30 cellular contexts compared by ENCODE assay signal in the genomic region with DNA sequence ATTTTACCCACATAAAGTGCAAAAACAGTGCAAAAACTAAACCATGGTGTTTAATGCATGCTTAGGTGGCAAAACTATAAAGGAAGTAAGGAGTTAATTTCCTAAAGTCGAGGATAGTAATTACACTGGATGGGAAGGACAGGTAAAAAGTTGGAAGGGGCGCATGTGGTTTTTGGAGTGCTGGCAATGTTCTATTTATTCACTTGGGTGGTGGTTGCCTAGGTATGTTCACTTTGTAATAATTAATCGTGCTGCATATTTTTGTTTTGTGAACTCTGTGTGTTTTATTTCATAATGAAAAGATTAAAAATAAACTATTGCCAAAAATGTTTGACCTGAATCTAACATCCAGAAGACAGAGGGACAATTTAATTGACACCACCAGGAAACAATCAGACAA.
"Had no signal": no experiment of that assay in that cellular context is flagged by ENCODE, and none has a peak within 500 bp of the region (broad histone marks: within the 10 kb centered on the region; RNA-seq: fewer than 3 reads in every experiment).

No MANE protein-coding gene starts in this region.

- ATAC-seq: heart left ventricle; naive thymus-derived CD8-positive, alpha-beta T cell; right cardiac atrium; sciatic nerve; stimulated activated effector memory CD8-positive, alpha-beta T cell treated with anti-CD3 and anti-CD28 coated beads, Interleukin-12 subunit alpha, Interleukin-12 subunit beta, amount 100 ng/mL, for 72 hours; stimulated activated naive CD8-positive, alpha-beta T cell treated with anti-CD3 and anti-CD28 coated beads, Interleukin-15, Interleukin-2, amounts not matched to agents 100 U/mL and 50 U/mL, for 24 hours had no signal

- H3K4me1 Mint-ChIP-seq: immature natural killer cell; nephron; stimulated activated effector memory CD8-positive, alpha-beta T cell treated with anti-CD3 and anti-CD28 coated beads, Interleukin-12 subunit alpha, Interleukin-12 subunit beta, amount 100 ng/mL, for 72 hours had no signal

- H3K4me3 ChIP-seq: heart left ventricle, lower lobe of right lung, pancreas, prostate gland, skin epidermis, stomach, testis, thyroid gland, transverse colon, upper lobe of left lung had no signal

- H3K4me1 ChIP-seq: lower lobe of right lung, pancreas, prostate gland, testis, thyroid gland, transverse colon had no signal

- H3K9me3 ChIP-seq: heart left ventricle, lower lobe of right lung, pancreas, prostate gland, stomach, testis, thyroid gland, transverse colon, upper lobe of left lung had no signal

- H3K36me3 Mint-ChIP-seq: immature natural killer cell; naive thymus-derived CD8-positive, alpha-beta T cell; stimulated activated effector memory CD8-positive, alpha-beta T cell treated with anti-CD3 and anti-CD28 coated beads, Interleukin-12 subunit alpha, Interleukin-12 subunit beta, amount 100 ng/mL, for 72 hours had no signal

- DNase-seq: glutamatergic neuron; heart left ventricle; hypothalamus; immature natural killer cell; kidney; lower lobe of right lung; mammary epithelial cell; mesenchymal stem cell; naive thymus-derived CD8-positive, alpha-beta T cell; nucleus accumbens; pancreas; posterior cingulate gyrus; retina; right cardiac atrium; stimulated activated CD4-positive, alpha-beta T cell treated with anti-CD3 and anti-CD28 coated beads, Interleukin-12 subunit alpha, Interleukin-12 subunit beta, amount 100 ng/mL, for 4 hours; stimulated activated CD4-positive, alpha-beta T cell treated with anti-CD3 and anti-CD28 coated beads, Interleukin-15, amount 100 ng/mL, for 24 hours; stimulated activated CD4-positive, alpha-beta T cell treated with anti-CD3 and anti-CD28 coated beads, Interleukin-2, amount 100 ng/mL, for 24 hours; stimulated activated CD4-positive, alpha-beta T cell treated with anti-CD3 and anti-CD28 coated beads, Interleukin-4, amount 100 ng/mL, for 1 hour; stimulated activated naive CD8-positive, alpha-beta T cell treated with anti-CD3 and anti-CD28 coated beads, Interleukin-15, Interleukin-2, amounts not matched to agents 100 U/mL and 50 U/mL, for 24 hours; stomach; testis; thyroid gland; transverse colon; upper lobe of left lung had no signal

- H3K27me3 ChIP-seq: heart left ventricle, pancreas, stomach, testis, thyroid gland, transverse colon, upper lobe of left lung had no signal

- H3K4me3 Mint-ChIP-seq: immature natural killer cell; naive thymus-derived CD8-positive, alpha-beta T cell; nephron; neural crest cell; stimulated activated effector memory CD8-positive, alpha-beta T cell treated with anti-CD3 and anti-CD28 coated beads, Interleukin-12 subunit alpha, Interleukin-12 subunit beta, amount 100 ng/mL, for 72 hours had no signal

- H3K27ac Mint-ChIP-seq: immature natural killer cell; naive thymus-derived CD8-positive, alpha-beta T cell; nephron; stimulated activated effector memory CD8-positive, alpha-beta T cell treated with anti-CD3 and anti-CD28 coated beads, Interleukin-12 subunit alpha, Interleukin-12 subunit beta, amount 100 ng/mL, for 72 hours had no signal

- H3K36me3 ChIP-seq: lower lobe of right lung, pancreas, prostate gland, thyroid gland, transverse colon, upper lobe of left lung had no signal

- H3K27ac ChIP-seq: heart left ventricle, lower lobe of right lung, pancreas, prostate gland, skin epidermis, stomach, testis, thyroid gland, transverse colon, upper lobe of left lung had no signal
